Comparison of ENCODE assay signal across 24 cellular contexts in the genomic region with DNA sequence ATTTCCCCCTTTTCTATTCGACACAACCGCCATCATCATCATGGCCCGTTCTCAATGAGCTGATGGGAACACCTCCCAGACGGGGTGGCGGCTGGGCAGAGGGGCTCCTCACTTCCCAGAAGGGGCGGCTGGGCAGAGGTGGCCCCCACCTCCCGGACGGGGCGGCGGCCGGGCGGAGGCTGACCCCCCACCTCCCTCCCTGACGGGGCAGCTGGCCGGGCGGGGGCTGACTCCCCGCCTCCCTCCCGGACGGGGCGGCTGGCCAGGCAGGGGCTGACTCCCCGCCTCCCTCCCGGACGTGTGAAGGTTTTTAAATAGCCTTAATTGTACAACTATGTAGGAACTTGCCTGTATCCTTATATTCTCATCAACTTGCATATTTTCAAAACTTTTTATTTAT. TPM values are rescaled to one million over a fixed set of nuclear protein-coding genes. Genes with fewer than 3 reads are reported as not detected.
A peak's percentile ranks its signal among the peaks of the same experiment; 100 is the strongest.
DNase-seq lines count a peak whose midpoint lies in the region; TF ChIP-seq lines count a peak whose summit lies in the region.
"Had no signal": no experiment of that assay in that cellular context is flagged by ENCODE, and none has a peak within 500 bp of the region (broad histone marks: within the 10 kb centered on the region; RNA-seq: fewer than 3 reads in every experiment).

No MANE protein-coding gene starts in this region.

- H3K4me3 Mint-ChIP-seq in glutamatergic neuron (ENCODE audit: unreplicated experiment): no peak overlapping the region
- no peak overlapping the region for H3K4me3 Mint-ChIP-seq in MCF 10A (ENCODE audit: unreplicated experiment)
- H3K4me3 Mint-ChIP-seq: B cell; CD14-positive monocyte; CD4-positive, alpha-beta memory T cell; CD4-positive, alpha-beta T cell; CD4-positive, CD25-positive, alpha-beta regulatory T cell; CD8-positive, alpha-beta memory T cell; CD8-positive, alpha-beta T cell had no signal

- BruUV-seq in MCF 10A (replicated peaks; lab: Mats Ljungman, UMichigan): no TSS peak

- CTCF ChIA-PET in MCF 10A (lab: Yijun Ruan, JAX): interaction anchor here (1.2 to 1.8 kb wide), 2 partner anchors 17 to 229 kb away, joined by 3 to 5 read pairs; no protein-coding TSS in a partner anchor

- H3K27ac Mint-ChIP-seq in glutamatergic neuron (ENCODE audit: unreplicated experiment): no peak overlapping the region
- H3K27ac Mint-ChIP-seq in MCF 10A (ENCODE audit: low read depth, unreplicated experiment): no peak overlapping the region
- H3K27ac Mint-ChIP-seq: B cell; CD14-positive monocyte; CD4-positive, alpha-beta T cell; CD4-positive, CD25-positive, alpha-beta regulatory T cell; CD8-positive, alpha-beta memory T cell; CD8-positive, alpha-beta T cell had no signal

- no peak for TF ChIP-seq CTCF in glutamatergic neuron (IDR thresholded peaks at IDR 0.05; ENCODE audit: partially characterized antibody, unreplicated experiment)
- TF ChIP-seq CTCF in MCF 10A (IDR thresholded peaks at IDR 0.05; ENCODE audit: unreplicated experiment): no peak

- H3K27me3 Mint-ChIP-seq in glutamatergic neuron (ENCODE audit: unreplicated experiment) (no peaks in the 10 kb centered on the region), MCF 10A (ENCODE audit: insufficient read depth, unreplicated experiment) (peaks cover 33% of the 10 kb centered on the region)

- H3K36me3 Mint-ChIP-seq in glutamatergic neuron (ENCODE audit: unreplicated experiment) (no peaks in the 10 kb centered on the region), MCF 10A (ENCODE audit: insufficient read depth, unreplicated experiment) (no peaks in the 10 kb centered on the region)
- H3K36me3 Mint-ChIP-seq: CD14-positive monocyte; CD4-positive, alpha-beta memory T cell; CD4-positive, CD25-positive, alpha-beta regulatory T cell; CD8-positive, alpha-beta memory T cell; CD8-positive, alpha-beta T cell had no signal

- H3K4me1 Mint-ChIP-seq in glutamatergic neuron (ENCODE audit: low read depth, unreplicated experiment): no peaks in the 10 kb centered on the region
- no peaks in the 10 kb centered on the region for H3K4me1 Mint-ChIP-seq in MCF 10A (ENCODE audit: insufficient read depth, unreplicated experiment)
- H3K4me1 Mint-ChIP-seq: B cell; CD14-positive monocyte; CD4-positive, alpha-beta memory T cell; CD4-positive, CD25-positive, alpha-beta regulatory T cell; CD8-positive, alpha-beta memory T cell had no signal

- POLR2A ChIA-PET in MCF 10A (lab: Yijun Ruan, JAX): interaction anchor here (0.7 kb wide), 1 partner anchor 35 kb away, joined by 3 read pairs; no protein-coding TSS in a partner anchor

- peak; percentile 20 for DNase-seq in glutamatergic neuron
- no peak for DNase-seq in MCF 10A (ENCODE audit: unreplicated experiment)
- DNase-seq: 8988T; ACHN; AML-193; BE2C; C1 segment of cervical spinal cord; Caco-2; Calu3; CD4-positive, alpha-beta memory T cell; CD4-positive, alpha-beta T cell; CD4-positive, CD25-positive, alpha-beta regulatory T cell; CD8-positive, alpha-beta memory T cell; CD8-positive, alpha-beta T cell; COR-L47; DMS 273 treated with DMSO at 0.1 percent for 48 hours; DMS153; DMS53; DMS79; DMS79 treated with DMSO at 0.1 percent for 48 hours; DND-41; EL had no signal

- H3K9me3 Mint-ChIP-seq in glutamatergic neuron (ENCODE audit: unreplicated experiment): no peaks in the 10 kb centered on the region
- no peaks in the 10 kb centered on the region for H3K9me3 Mint-ChIP-seq in MCF 10A (ENCODE audit: unreplicated experiment)
- H3K9me3 Mint-ChIP-seq: CD4-positive, alpha-beta T cell; CD8-positive, alpha-beta T cell had no signal

- intact Hi-C loops in MCF 10A (cut with micrococcal nuclease): no loop called here

RNA-seq across cellular contexts. Expression of gene SPSB4, which starts 20.9 kb away (rescaled TPM):
- total RNA-seq in glutamatergic neuron (ENCODE audit: unreplicated experiment) (98.4 TPM), MCF 10A (2022) (not detected in 2 replicates)
- total RNA-seq: B cell; Caco-2; Calu3; CD4-positive, alpha-beta memory T cell; CD4-positive, alpha-beta T cell; CD4-positive, CD25-positive, alpha-beta regulatory T cell; CD8-positive, alpha-beta memory T cell; CD8-positive, alpha-beta T cell had no signal

Comparison
In these comparisons a context has a peak if more than half of its experiments do, and no peak if none do; other contexts are left out.
1. RNA of gene SPSB4, which starts 20.9 kb away (total RNA-seq): 98.4 TPM in glutamatergic neuron (single experiment); not detected in MCF 10A; every median in the first group is over 10 times any median in the second.